ENCODE assay signal across 13 cellular contexts in genomic region chr13:24626449-24626848, GRCh38. TPM values are rescaled to one million over a fixed set of nuclear protein-coding genes. Genes with fewer than 3 reads are reported as not detected.
DNase-seq lines count a peak whose midpoint lies in the region; ATAC-seq and TF ChIP-seq lines count a peak whose summit lies in the region.
"Had no signal": no experiment of that assay in that cellular context is flagged by ENCODE, and none has a peak within 500 bp of the region (broad histone marks: within the 10 kb centered on the region; RNA-seq: fewer than 3 reads in every experiment).

No MANE protein-coding gene starts in this region.

- POLR2A ChIA-PET in activated CD4-positive, alpha-beta memory T cell treated with anti-CD3 and anti-CD28 coated beads for 36 hours (lab: Charles Lee), result no interaction called here

- H3K4me1 Mint-ChIP-seq in activated CD4-positive, alpha-beta memory T cell treated with anti-CD3 and anti-CD28 coated beads for 36 hours (ENCODE audit: low read depth), result peaks cover 40% of the 10 kb centered on the region

- CTCF ChIA-PET in activated CD4-positive, alpha-beta memory T cell treated with anti-CD3 and anti-CD28 coated beads for 36 hours (lab: Charles Lee), result interaction anchor here (2.0 kb wide), 1 partner anchor 20 kb away, joined by 12 read pairs; no protein-coding TSS in a partner anchor

- TF ChIP-seq CTCF in hepatocyte (IDR thresholded peaks at IDR 0.05; ENCODE audit: poor library complexity) (no peak), transverse colon (IDR thresholded peaks at IDR 0.05) (no peak), dorsolateral prefrontal cortex (IDR thresholded peaks at IDR 0.05 in 54 of 56, conservative IDR thresholded peaks at IDR 0.05 in 2 of 56; ENCODE audit: low read depth in 1 of 56, partially characterized antibody in 56 of 56) (no peak)

- no peak for TF ChIP-seq EP300 in transverse colon (IDR thresholded peaks at IDR 0.05; ENCODE audit: low read depth)

- peak overlapping the region; percentile 88 for H3K27ac Mint-ChIP-seq in activated CD4-positive, alpha-beta memory T cell treated with anti-CD3 and anti-CD28 coated beads for 36 hours

- H4K20me1 ChIP-seq in hepatocyte (ENCODE audit: insufficient read depth, poor library complexity, severe bottlenecking), result no peaks in the 10 kb centered on the region

- in situ Hi-C loops in transverse colon (cut with MboI; ENCODE audit: low pct_ligation_motif_present in 1 of 4, low pct_unique_long_range_greater_than_20kb in 1 of 4, low sequenced_read_pairs in 3 of 4), result loop anchor here in 1 of 4 donors (10.0 kb wide), 1 partner anchor 48 kb away; no protein-coding TSS in a partner anchor

- H3K9me3 ChIP-seq in hepatocyte (ENCODE audit: low read depth) (no peaks in the 10 kb centered on the region), transverse colon (no peaks in the 10 kb centered on the region)
- H3K9me3 ChIP-seq: left lung, pancreas, uterus had no signal

- no peaks in the 10 kb centered on the region for H3K36me3 ChIP-seq in hepatocyte (replicated peaks; ENCODE audit: insufficient read depth, low read depth)
- no peaks in the 10 kb centered on the region for H3K36me3 ChIP-seq in transverse colon
- H3K36me3 ChIP-seq: left lung, pancreas, uterus had no signal

- H3K4me1 ChIP-seq in hepatocyte (ENCODE audit: insufficient read depth) (peaks cover 20% of the 10 kb centered on the region), transverse colon (peaks cover 0 to 39% (median 16%) of the 10 kb centered on the region in 4 donors)
- H3K4me1 ChIP-seq: pancreas, uterus had no signal

- H3K9me3 Mint-ChIP-seq in activated CD4-positive, alpha-beta memory T cell treated with anti-CD3 and anti-CD28 coated beads for 36 hours, result no peaks in the 10 kb centered on the region

- H3K79me2 ChIP-seq in hepatocyte, result no peaks in the 10 kb centered on the region

- no peak for TF ChIP-seq POLR2A in transverse colon (IDR thresholded peaks at IDR 0.05)

- no peak overlapping the region for H2AFZ ChIP-seq in hepatocyte

- no peak overlapping the region for H3K4me3 Mint-ChIP-seq in activated CD4-positive, alpha-beta memory T cell treated with anti-CD3 and anti-CD28 coated beads for 36 hours

- no peak overlapping the region for H3K4me2 ChIP-seq in hepatocyte

- 86% methylated on average over 2 of the region's 2 CpGs for WGBS in hepatocyte (ENCODE audit: low lambda C conversion rate, missing lambda C conversion rate)
- WGBS in transverse colon (ENCODE audit: low coverage in 1 of 2), 2 donors, result 75% methylated on average over 2 of the region's 2 CpGs; no CpG with 5 or more reads in 1 of the 2 donors

- H3K27me3 ChIP-seq in hepatocyte, result no peaks in the 10 kb centered on the region
- H3K27me3 ChIP-seq in transverse colon, result no peaks in the 10 kb centered on the region
- no peaks in the 10 kb centered on the region for H3K27me3 ChIP-seq in dorsolateral prefrontal cortex
- H3K27me3 ChIP-seq: left lung, pancreas, uterus had no signal

- intact Hi-C loops in activated CD4-positive, alpha-beta memory T cell treated with anti-CD3 and anti-CD28 coated beads for 36 hours (cut with micrococcal nuclease), result loop anchor here (1.0 kb wide), 1 partner anchor 8 kb away; no protein-coding TSS in a partner anchor
- intact Hi-C loops in transverse colon (cut with DNase I; ENCODE audit: low total_unique reads), result no loop called here
- intact Hi-C loops in dorsolateral prefrontal cortex (cut with DNase I), result no loop called here
- intact Hi-C loops in head of caudate nucleus (cut with DNase I), result no loop called here

- H3K27ac ChIP-seq in hepatocyte, result peak overlapping the region; percentile 42
- H3K27ac ChIP-seq in transverse colon, result peak overlapping the region; percentile 52 to 71 (median 63)
- H3K27ac ChIP-seq in dorsolateral prefrontal cortex, result no peak overlapping the region
- H3K27ac ChIP-seq: left lung, pancreas had no signal

- no peaks in the 10 kb centered on the region for H3K36me3 Mint-ChIP-seq in activated CD4-positive, alpha-beta memory T cell treated with anti-CD3 and anti-CD28 coated beads for 36 hours

- H3K4me3 ChIP-seq in hepatocyte (no peak overlapping the region), transverse colon (no peak overlapping the region), dorsolateral prefrontal cortex (no peak overlapping the region)
- H3K4me3 ChIP-seq: left lung, pancreas, uterus had no signal

- no peaks in the 10 kb centered on the region for H3K9me2 ChIP-seq in hepatocyte (replicated peaks; ENCODE audit: insufficient read depth)

- no peak for ATAC-seq in HG03139 (IDR thresholded peaks at IDR 0.05; ENCODE audit: unreplicated experiment)

- peak; percentile 16 for DNase-seq in activated effector memory CD4-positive, alpha-beta T cell treated with Interleukin-2 at 50 U/mL for 16 hours
- DNase-seq in activated effector memory CD4-positive, alpha-beta T cell treated with anti-CD3 and anti-CD28 coated beads, Interleukin-2, amount 50 U/mL, for 16 hours, result no peak
- DNase-seq in activated CD4-positive, alpha-beta memory T cell treated with anti-CD3 and anti-CD28 coated beads for 36 hours, result peak; percentile 51
- DNase-seq in hepatocyte (ENCODE audit: low spot score), result no peak
- DNase-seq in transverse colon, result no peak
- DNase-seq in dorsolateral prefrontal cortex, result no peak
- DNase-seq in head of caudate nucleus, result no peak
- DNase-seq: left lung, uterus had no signal

- no peaks in the 10 kb centered on the region for H3K27me3 Mint-ChIP-seq in activated CD4-positive, alpha-beta memory T cell treated with anti-CD3 and anti-CD28 coated beads for 36 hours

RNA-seq across cellular contexts. Expression of gene ATP12A, which starts 53.8 kb away (rescaled TPM):
- total RNA-seq in activated CD4-positive, alpha-beta memory T cell treated with anti-CD3 and anti-CD28 coated beads for 36 hours, result under 1 TPM; 0.07 to 0.10 TPM
- 0.07 TPM in 1 of 2 replicates, not detected in the other for total RNA-seq in hepatocyte
- polyA plus RNA-seq in hepatocyte, result 0.31 TPM in 1 of 2 replicates, not detected in the other
- total RNA-seq in transverse colon, result under 1 TPM in 1 of 4 donors, not detected in 3; 0.14 TPM
- under 1 TPM in 85 of 120 experiments, not detected in 35; 0.10 to 0.72 (median 0.24) TPM for total RNA-seq in dorsolateral prefrontal cortex
- total RNA-seq: mononuclear cell, uterus had no signal
- polyA plus RNA-seq: AG04450 had no signal

Comparison
In these comparisons a context has a peak if more than half of its experiments do, and no peak if none do; other contexts are left out.
1. DNase-seq: peak in activated effector memory CD4-positive, alpha-beta T cell treated with Interleukin-2 at 50 U/mL for 16 hours (single experiment) and activated CD4-positive, alpha-beta memory T cell treated with anti-CD3 and anti-CD28 coated beads for 36 hours (single experiment); none in activated effector memory CD4-positive, alpha-beta T cell treated with anti-CD3 and anti-CD28 coated beads, Interleukin-2, amount 50 U/mL, for 16 hours (single experiment), hepatocyte (single experiment), transverse colon (single experiment), dorsolateral prefrontal cortex (0 of 10) and head of caudate nucleus (0 of 42).
2. H3K27ac ChIP-seq: peak in hepatocyte (single experiment) and transverse colon (4 of 4); none in dorsolateral prefrontal cortex (0 of 59).